ENCODE assay signal across 7 cellular contexts in the genomic region with DNA sequence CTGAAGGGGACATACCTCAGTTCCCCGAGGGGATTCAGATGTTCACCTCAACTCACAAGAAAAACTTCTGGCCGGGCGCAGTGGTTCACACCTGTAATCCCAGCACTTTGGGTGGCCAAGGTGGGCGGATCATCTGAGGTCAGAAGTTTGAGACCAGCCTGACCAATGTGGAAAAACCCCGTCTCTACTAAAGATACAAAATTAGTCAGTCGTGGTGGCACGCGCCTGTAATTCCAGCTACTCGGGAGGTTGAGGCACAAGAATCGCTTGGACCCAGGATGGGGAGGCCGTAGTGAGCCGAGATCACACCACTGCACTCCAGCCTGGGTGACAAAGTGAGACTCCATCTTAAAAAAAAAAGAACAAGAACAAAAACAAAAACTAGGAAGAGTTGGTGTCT. TPM values are rescaled to one million over a fixed set of nuclear protein-coding genes. Genes with fewer than 3 reads are reported as not detected.
"Had no signal": no experiment of that assay in that cellular context is flagged by ENCODE, and none has a peak within 500 bp of the region (broad histone marks: within the 10 kb centered on the region; RNA-seq: fewer than 3 reads in every experiment).

No MANE protein-coding gene starts in this region.

RNA-seq across cellular contexts. Expression of gene SPDYE2, which starts 5.7 kb away (rescaled TPM):
- total RNA-seq: GM23248, GM23338, H1, H4, H7, H9, HFFc6 had no signal
- polyA plus RNA-seq: H1 had no signal
